ENCODE assay signal across 18 cellular contexts in the genomic region with DNA sequence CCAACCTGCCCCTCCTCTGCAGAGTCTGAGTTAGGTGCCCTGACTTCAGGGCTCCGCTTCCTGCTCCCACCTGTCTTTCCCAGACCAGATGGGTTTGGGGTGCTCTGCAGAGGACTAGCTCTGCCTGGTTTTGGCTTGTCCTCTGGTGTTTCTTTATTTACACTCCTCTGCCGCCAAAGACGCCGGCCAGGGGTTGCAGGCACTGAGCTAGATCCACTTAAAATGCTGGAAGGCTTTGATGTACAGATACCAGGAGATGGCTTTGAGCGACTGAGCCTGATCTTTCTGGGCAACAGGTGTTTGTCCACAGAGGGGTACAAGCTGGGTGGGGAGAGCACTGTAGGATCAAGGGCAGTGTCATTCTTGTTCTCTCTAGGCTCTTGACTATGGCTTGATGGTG. TPM values are rescaled to one million over a fixed set of nuclear protein-coding genes. Genes with fewer than 3 reads are reported as not detected.
A peak's percentile ranks its signal among the peaks of the same experiment; 100 is the strongest.
DNase-seq lines count a peak whose midpoint lies in the region; ATAC-seq lines count a peak whose summit lies in the region.
"Had no signal": no experiment of that assay in that cellular context is flagged by ENCODE, and none has a peak within 500 bp of the region (broad histone marks: within the 10 kb centered on the region; RNA-seq: fewer than 3 reads in every experiment).

No MANE protein-coding gene starts in this region.

- no peak overlapping the region for H3K4me3 Mint-ChIP-seq in stimulated activated naive CD8-positive, alpha-beta T cell treated with anti-CD3 and anti-CD28 coated beads, Interleukin-15, Interleukin-2, amounts not matched to agents 100 ng/mL and 50 ng/mL, for 24 hours
- H3K4me3 Mint-ChIP-seq in activated T-helper 2 cell treated with anti-CD3 and anti-CD28 coated beads, Interferon-gamma antibody, Interleukin-2, Interleukin-4, amounts not matched to agents 10 μg/mL and 5 μg/mL and 100 μg/mL, durations not matched to agents 14 hours and 24 hours and 36 hours (ENCODE audit: low read depth) = no peak overlapping the region
- H3K4me3 Mint-ChIP-seq in naive thymus-derived CD8-positive, alpha-beta T cell = peak overlapping the region in 2 of 10 donors; percentile 10 to 52
- H3K4me3 Mint-ChIP-seq: T-helper 2 cell treated with Interferon-gamma antibody and Interleukin-4, amounts not matched to agents 5 μg/mL and 100 μg/mL, for 36 hours had no signal

- intact Hi-C loops in activated T-helper 2 cell treated with anti-CD3 and anti-CD28 coated beads, Interferon-gamma antibody, Interleukin-2, Interleukin-4, amounts not matched to agents 10 μg/mL and 5 μg/mL and 100 μg/mL, durations not matched to agents 14 hours and 24 hours and 36 hours (cut with micrococcal nuclease) = no loop called here

- H3K9me3 Mint-ChIP-seq in stimulated activated naive CD8-positive, alpha-beta T cell treated with anti-CD3 and anti-CD28 coated beads, Interleukin-15, Interleukin-2, amounts not matched to agents 100 ng/mL and 50 ng/mL, for 24 hours = no peaks in the 10 kb centered on the region
- no peaks in the 10 kb centered on the region for H3K9me3 Mint-ChIP-seq in activated T-helper 2 cell treated with anti-CD3 and anti-CD28 coated beads, Interferon-gamma antibody, Interleukin-2, Interleukin-4, amounts not matched to agents 10 μg/mL and 5 μg/mL and 100 μg/mL, durations not matched to agents 14 hours and 24 hours and 36 hours
- no peaks in the 10 kb centered on the region for H3K9me3 Mint-ChIP-seq in naive thymus-derived CD8-positive, alpha-beta T cell
- H3K9me3 Mint-ChIP-seq: T-helper 2 cell treated with Interferon-gamma antibody and Interleukin-4, amounts not matched to agents 5 μg/mL and 100 μg/mL, for 36 hours had no signal

- no peak for ATAC-seq in stimulated activated naive CD8-positive, alpha-beta T cell treated with anti-CD3 and anti-CD28 coated beads, Interleukin-15, Interleukin-2, amounts not matched to agents 100 U/mL and 50 U/mL, for 24 hours
- ATAC-seq in naive thymus-derived CD8-positive, alpha-beta T cell = no peak
- no peak for ATAC-seq in GM21723 (IDR thresholded peaks at IDR 0.05; ENCODE audit: unreplicated experiment)
- ATAC-seq: activated CD4-positive, CD25-positive, alpha-beta regulatory T cell treated with anti-CD3 and anti-CD28 coated beads, Interleukin-2, amount 50 U/mL, for 24 hours; GM12878; heart right ventricle had no signal

- POLR2A ChIA-PET in naive thymus-derived CD8-positive, alpha-beta T cell (lab: Charles Lee) = interaction anchor here (0.6 to 1.2 kb wide), 4 partner anchors 22 to 104 kb away, joined by 3 to 5 read pairs (median 3); no protein-coding TSS in a partner anchor

- peaks cover 36% of the 10 kb centered on the region for H3K36me3 Mint-ChIP-seq in stimulated activated naive CD8-positive, alpha-beta T cell treated with anti-CD3 and anti-CD28 coated beads, Interleukin-15, Interleukin-2, amounts not matched to agents 100 ng/mL and 50 ng/mL, for 24 hours (ENCODE audit: low read depth)
- peaks cover 68% of the 10 kb centered on the region for H3K36me3 Mint-ChIP-seq in activated T-helper 2 cell treated with anti-CD3 and anti-CD28 coated beads, Interferon-gamma antibody, Interleukin-2, Interleukin-4, amounts not matched to agents 10 μg/mL and 5 μg/mL and 100 μg/mL, durations not matched to agents 14 hours and 24 hours and 36 hours (ENCODE audit: low read depth)
- H3K36me3 Mint-ChIP-seq in naive thymus-derived CD8-positive, alpha-beta T cell = peaks cover 7 to 62% (median 8%) of the 10 kb centered on the region in 3 donors

- H3K27me3 Mint-ChIP-seq in stimulated activated naive CD8-positive, alpha-beta T cell treated with anti-CD3 and anti-CD28 coated beads, Interleukin-15, Interleukin-2, amounts not matched to agents 100 ng/mL and 50 ng/mL, for 24 hours = no peaks in the 10 kb centered on the region
- H3K27me3 Mint-ChIP-seq in activated T-helper 2 cell treated with anti-CD3 and anti-CD28 coated beads, Interferon-gamma antibody, Interleukin-2, Interleukin-4, amounts not matched to agents 10 μg/mL and 5 μg/mL and 100 μg/mL, durations not matched to agents 14 hours and 24 hours and 36 hours (ENCODE audit: low read depth) = no peaks in the 10 kb centered on the region
- H3K27me3 Mint-ChIP-seq in naive thymus-derived CD8-positive, alpha-beta T cell = no peaks in the 10 kb centered on the region

- peak overlapping the region; percentile 46 for H3K27ac Mint-ChIP-seq in stimulated activated naive CD8-positive, alpha-beta T cell treated with anti-CD3 and anti-CD28 coated beads, Interleukin-15, Interleukin-2, amounts not matched to agents 100 ng/mL and 50 ng/mL, for 24 hours
- H3K27ac Mint-ChIP-seq in activated T-helper 2 cell treated with anti-CD3 and anti-CD28 coated beads, Interferon-gamma antibody, Interleukin-2, Interleukin-4, amounts not matched to agents 10 μg/mL and 5 μg/mL and 100 μg/mL, durations not matched to agents 14 hours and 24 hours and 36 hours = peak overlapping the region; percentile 55
- peak overlapping the region; percentile 15 to 87 (median 80) for H3K27ac Mint-ChIP-seq in naive thymus-derived CD8-positive, alpha-beta T cell
- H3K27ac Mint-ChIP-seq: T-helper 2 cell treated with Interferon-gamma antibody and Interleukin-4, amounts not matched to agents 5 μg/mL and 100 μg/mL, for 36 hours had no signal

- H3K4me1 Mint-ChIP-seq in stimulated activated naive CD8-positive, alpha-beta T cell treated with anti-CD3 and anti-CD28 coated beads, Interleukin-15, Interleukin-2, amounts not matched to agents 100 ng/mL and 50 ng/mL, for 24 hours (ENCODE audit: low read depth) = peaks cover 62% of the 10 kb centered on the region
- H3K4me1 Mint-ChIP-seq in activated T-helper 2 cell treated with anti-CD3 and anti-CD28 coated beads, Interferon-gamma antibody, Interleukin-2, Interleukin-4, amounts not matched to agents 10 μg/mL and 5 μg/mL and 100 μg/mL, durations not matched to agents 14 hours and 24 hours and 36 hours (ENCODE audit: low read depth) = peaks cover 23% of the 10 kb centered on the region
- peaks cover 23 to 74% (median 55%) of the 10 kb centered on the region in 4 donors for H3K4me1 Mint-ChIP-seq in naive thymus-derived CD8-positive, alpha-beta T cell

- DNase-seq in stimulated activated naive CD8-positive, alpha-beta T cell treated with anti-CD3 and anti-CD28 coated beads, Interleukin-15, Interleukin-2, amounts not matched to agents 100 U/mL and 50 U/mL, for 24 hours = no peak
- DNase-seq in activated T-helper 2 cell treated with anti-CD3 and anti-CD28 coated beads, Interferon-gamma antibody, Interleukin-2, Interleukin-4, amounts not matched to agents 10 μg/mL and 5 μg/mL and 100 μg/mL, durations not matched to agents 14 hours and 24 hours and 36 hours (ENCODE audit: low spot score) = no peak
- DNase-seq in naive thymus-derived CD8-positive, alpha-beta T cell = no peak
- DNase-seq in AG08396 (ENCODE audit: low spot score) (no peak), HCEC 1CT (no peak)
- DNase-seq: cerebellar nuclear complex; effector memory CD4-positive, alpha-beta T cell; heart right ventricle; NCI-H2029; NCI-H510A treated with DMSO at 0.1 percent for 48 hours; SJCRH30 had no signal

RNA-seq across cellular contexts. Expression of gene SELENOH, which starts 3.9 kb away (rescaled TPM):
- 179 and 183 TPM in 2 replicates for total RNA-seq in activated T-helper 2 cell treated with anti-CD3 and anti-CD28 coated beads, Interferon-gamma antibody, Interleukin-2, Interleukin-4, amounts not matched to agents 10 μg/mL and 5 μg/mL and 100 μg/mL, durations not matched to agents 14 hours and 24 hours and 36 hours
- total RNA-seq in naive thymus-derived CD8-positive, alpha-beta T cell = 100 to 1,000 TPM; 142 to 146 TPM
- 100 to 1,000 TPM; 294 to 419 (median 342) TPM for polyA plus RNA-seq in naive thymus-derived CD8-positive, alpha-beta T cell

RNA-seq across cellular contexts. Expression of gene BTBD18, which starts 6.4 kb away (rescaled TPM):
- total RNA-seq in activated T-helper 2 cell treated with anti-CD3 and anti-CD28 coated beads, Interferon-gamma antibody, Interleukin-2, Interleukin-4, amounts not matched to agents 10 μg/mL and 5 μg/mL and 100 μg/mL, durations not matched to agents 14 hours and 24 hours and 36 hours = not detected in 2 replicates
- under 1 TPM; 0.18 to 0.30 TPM for total RNA-seq in naive thymus-derived CD8-positive, alpha-beta T cell
- under 1 TPM; 0.25 to 0.76 (median 0.27) TPM for polyA plus RNA-seq in naive thymus-derived CD8-positive, alpha-beta T cell
- total RNA-seq: GM12878, heart right ventricle, lung microvascular endothelial cell, OCI-LY7 had no signal
- polyA plus RNA-seq: heart right ventricle had no signal

RNA-seq across cellular contexts. Expression of gene CTNND1, which starts 16.4 kb away (rescaled TPM):
- total RNA-seq in activated T-helper 2 cell treated with anti-CD3 and anti-CD28 coated beads, Interferon-gamma antibody, Interleukin-2, Interleukin-4, amounts not matched to agents 10 μg/mL and 5 μg/mL and 100 μg/mL, durations not matched to agents 14 hours and 24 hours and 36 hours = 6.2 and 7.5 TPM in 2 replicates
- total RNA-seq in naive thymus-derived CD8-positive, alpha-beta T cell = 10 to 100 TPM; 17.4 to 19.1 TPM
- 1 to 10 TPM; 1.3 to 1.5 (median 1.5) TPM for polyA plus RNA-seq in naive thymus-derived CD8-positive, alpha-beta T cell

RNA-seq across cellular contexts. Expression of gene TMX2, which starts 32.8 kb away (rescaled TPM):
- 74.6 and 80.0 TPM in 2 replicates for total RNA-seq in activated T-helper 2 cell treated with anti-CD3 and anti-CD28 coated beads, Interferon-gamma antibody, Interleukin-2, Interleukin-4, amounts not matched to agents 10 μg/mL and 5 μg/mL and 100 μg/mL, durations not matched to agents 14 hours and 24 hours and 36 hours
- total RNA-seq in naive thymus-derived CD8-positive, alpha-beta T cell = 10 to 100 TPM; 56.4 to 58.5 TPM
- polyA plus RNA-seq in naive thymus-derived CD8-positive, alpha-beta T cell = 10 to 100 TPM; 69.9 to 85.8 (median 82.7) TPM

RNA-seq across cellular contexts. Expression of gene MED19, which starts 33.2 kb away (rescaled TPM):
- 13.0 and 14.1 TPM in 2 replicates for total RNA-seq in activated T-helper 2 cell treated with anti-CD3 and anti-CD28 coated beads, Interferon-gamma antibody, Interleukin-2, Interleukin-4, amounts not matched to agents 10 μg/mL and 5 μg/mL and 100 μg/mL, durations not matched to agents 14 hours and 24 hours and 36 hours
- total RNA-seq in naive thymus-derived CD8-positive, alpha-beta T cell = 10 to 100 TPM in 1 of 2 experiments, 1 to 10 TPM in 1; 9.3 to 11.9 TPM
- 10 to 100 TPM; 12.8 to 17.4 (median 15.7) TPM for polyA plus RNA-seq in naive thymus-derived CD8-positive, alpha-beta T cell
